In genomic region chr19:10567696-10568443, GRCh38 we compare ENCODE assay signal across 1 cellular context.
TF ChIP-seq lines count a peak whose summit lies in the region.

No MANE protein-coding gene starts in this region.

TF ChIP-seq in HEK293, 187 proteins besides CTCF, POLR2A, EP300 and RAD21 (continued from another document and continues in another):
- peak; percentile 50 for TF ChIP-seq ZNF398 (tag by site-specific recombination; IDR thresholded peaks at IDR 0.05)
- no peak for TF ChIP-seq GLI4 (tag by site-specific recombination; IDR thresholded peaks at IDR 0.05)
- TF ChIP-seq, protein P1, sequence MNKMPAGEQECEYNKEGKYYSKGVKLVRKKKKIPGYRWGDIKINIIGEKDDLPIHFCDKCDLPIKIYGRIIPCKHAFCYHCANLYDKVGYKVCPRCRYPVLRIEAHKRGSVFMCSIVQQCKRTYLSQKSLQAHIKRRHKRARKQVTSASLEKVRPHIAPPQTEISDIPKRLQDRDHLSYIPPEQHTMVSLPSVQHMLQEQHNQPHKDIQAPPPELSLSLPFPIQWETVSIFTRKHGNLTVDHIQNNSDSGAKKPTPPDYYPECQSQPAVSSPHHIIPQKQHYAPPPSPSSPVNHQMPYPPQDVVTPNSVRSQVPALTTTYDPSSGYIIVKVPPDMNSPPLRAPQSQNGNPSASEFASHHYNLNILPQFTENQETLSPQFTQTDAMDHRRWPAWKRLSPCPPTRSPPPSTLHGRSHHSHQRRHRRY (tag by site-specific recombination; IDR thresholded peaks at IDR 0.05), result no peak
- TF ChIP-seq ZFP41 (tag by site-specific recombination; IDR thresholded peaks at IDR 0.05; ENCODE audit: borderline replicate concordance), result no peak
- no peak for TF ChIP-seq OVOL3 (tag by site-specific recombination; IDR thresholded peaks at IDR 0.05)
- TF ChIP-seq PRDM1 (tag by site-specific recombination; IDR thresholded peaks at IDR 0.05), result 0 out of 2 replicates have a peak, but pooled peaks have one; percentile 27
- no peak for TF ChIP-seq ZNF529 (tag by site-specific recombination; IDR thresholded peaks at IDR 0.05; ENCODE audit: insufficient replicate concordance)
- no peak for TF ChIP-seq ZNF140 (tag by site-specific recombination; IDR thresholded peaks at IDR 0.05)
- TF ChIP-seq ZNF274 (IDR thresholded peaks at IDR 0.05; ENCODE audit: low read length), result no peak
- no peak for TF ChIP-seq ZNF274 (tag by site-specific recombination; IDR thresholded peaks at IDR 0.05; ENCODE audit: borderline replicate concordance)
- no peak for TF ChIP-seq HOXA7 (CRISPR knock-in tag; IDR thresholded peaks at IDR 0.05; ENCODE audit: borderline replicate concordance)
- TF ChIP-seq, protein P2, sequence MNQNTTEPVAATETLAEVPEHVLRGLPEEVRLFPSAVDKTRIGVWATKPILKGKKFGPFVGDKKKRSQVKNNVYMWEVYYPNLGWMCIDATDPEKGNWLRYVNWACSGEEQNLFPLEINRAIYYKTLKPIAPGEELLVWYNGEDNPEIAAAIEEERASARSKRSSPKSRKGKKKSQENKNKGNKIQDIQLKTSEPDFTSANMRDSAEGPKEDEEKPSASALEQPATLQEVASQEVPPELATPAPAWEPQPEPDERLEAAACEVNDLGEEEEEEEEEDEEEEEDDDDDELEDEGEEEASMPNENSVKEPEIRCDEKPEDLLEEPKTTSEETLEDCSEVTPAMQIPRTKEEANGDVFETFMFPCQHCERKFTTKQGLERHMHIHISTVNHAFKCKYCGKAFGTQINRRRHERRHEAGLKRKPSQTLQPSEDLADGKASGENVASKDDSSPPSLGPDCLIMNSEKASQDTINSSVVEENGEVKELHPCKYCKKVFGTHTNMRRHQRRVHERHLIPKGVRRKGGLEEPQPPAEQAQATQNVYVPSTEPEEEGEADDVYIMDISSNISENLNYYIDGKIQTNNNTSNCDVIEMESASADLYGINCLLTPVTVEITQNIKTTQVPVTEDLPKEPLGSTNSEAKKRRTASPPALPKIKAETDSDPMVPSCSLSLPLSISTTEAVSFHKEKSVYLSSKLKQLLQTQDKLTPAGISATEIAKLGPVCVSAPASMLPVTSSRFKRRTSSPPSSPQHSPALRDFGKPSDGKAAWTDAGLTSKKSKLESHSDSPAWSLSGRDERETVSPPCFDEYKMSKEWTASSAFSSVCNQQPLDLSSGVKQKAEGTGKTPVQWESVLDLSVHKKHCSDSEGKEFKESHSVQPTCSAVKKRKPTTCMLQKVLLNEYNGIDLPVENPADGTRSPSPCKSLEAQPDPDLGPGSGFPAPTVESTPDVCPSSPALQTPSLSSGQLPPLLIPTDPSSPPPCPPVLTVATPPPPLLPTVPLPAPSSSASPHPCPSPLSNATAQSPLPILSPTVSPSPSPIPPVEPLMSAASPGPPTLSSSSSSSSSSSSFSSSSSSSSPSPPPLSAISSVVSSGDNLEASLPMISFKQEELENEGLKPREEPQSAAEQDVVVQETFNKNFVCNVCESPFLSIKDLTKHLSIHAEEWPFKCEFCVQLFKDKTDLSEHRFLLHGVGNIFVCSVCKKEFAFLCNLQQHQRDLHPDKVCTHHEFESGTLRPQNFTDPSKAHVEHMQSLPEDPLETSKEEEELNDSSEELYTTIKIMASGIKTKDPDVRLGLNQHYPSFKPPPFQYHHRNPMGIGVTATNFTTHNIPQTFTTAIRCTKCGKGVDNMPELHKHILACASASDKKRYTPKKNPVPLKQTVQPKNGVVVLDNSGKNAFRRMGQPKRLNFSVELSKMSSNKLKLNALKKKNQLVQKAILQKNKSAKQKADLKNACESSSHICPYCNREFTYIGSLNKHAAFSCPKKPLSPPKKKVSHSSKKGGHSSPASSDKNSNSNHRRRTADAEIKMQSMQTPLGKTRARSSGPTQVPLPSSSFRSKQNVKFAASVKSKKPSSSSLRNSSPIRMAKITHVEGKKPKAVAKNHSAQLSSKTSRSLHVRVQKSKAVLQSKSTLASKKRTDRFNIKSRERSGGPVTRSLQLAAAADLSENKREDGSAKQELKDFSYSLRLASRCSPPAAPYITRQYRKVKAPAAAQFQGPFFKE (tag by site-specific recombination; IDR thresholded peaks at IDR 0.05; ENCODE audit: borderline replicate concordance), result no peak
- no peak for TF ChIP-seq ZNF114 (tag by site-specific recombination; IDR thresholded peaks at IDR 0.05)
- no peak; the same call in 1 of the 2 replicates for TF ChIP-seq GLIS2 (tag by site-specific recombination; IDR thresholded peaks at IDR 0.05)
- TF ChIP-seq, protein P3, sequence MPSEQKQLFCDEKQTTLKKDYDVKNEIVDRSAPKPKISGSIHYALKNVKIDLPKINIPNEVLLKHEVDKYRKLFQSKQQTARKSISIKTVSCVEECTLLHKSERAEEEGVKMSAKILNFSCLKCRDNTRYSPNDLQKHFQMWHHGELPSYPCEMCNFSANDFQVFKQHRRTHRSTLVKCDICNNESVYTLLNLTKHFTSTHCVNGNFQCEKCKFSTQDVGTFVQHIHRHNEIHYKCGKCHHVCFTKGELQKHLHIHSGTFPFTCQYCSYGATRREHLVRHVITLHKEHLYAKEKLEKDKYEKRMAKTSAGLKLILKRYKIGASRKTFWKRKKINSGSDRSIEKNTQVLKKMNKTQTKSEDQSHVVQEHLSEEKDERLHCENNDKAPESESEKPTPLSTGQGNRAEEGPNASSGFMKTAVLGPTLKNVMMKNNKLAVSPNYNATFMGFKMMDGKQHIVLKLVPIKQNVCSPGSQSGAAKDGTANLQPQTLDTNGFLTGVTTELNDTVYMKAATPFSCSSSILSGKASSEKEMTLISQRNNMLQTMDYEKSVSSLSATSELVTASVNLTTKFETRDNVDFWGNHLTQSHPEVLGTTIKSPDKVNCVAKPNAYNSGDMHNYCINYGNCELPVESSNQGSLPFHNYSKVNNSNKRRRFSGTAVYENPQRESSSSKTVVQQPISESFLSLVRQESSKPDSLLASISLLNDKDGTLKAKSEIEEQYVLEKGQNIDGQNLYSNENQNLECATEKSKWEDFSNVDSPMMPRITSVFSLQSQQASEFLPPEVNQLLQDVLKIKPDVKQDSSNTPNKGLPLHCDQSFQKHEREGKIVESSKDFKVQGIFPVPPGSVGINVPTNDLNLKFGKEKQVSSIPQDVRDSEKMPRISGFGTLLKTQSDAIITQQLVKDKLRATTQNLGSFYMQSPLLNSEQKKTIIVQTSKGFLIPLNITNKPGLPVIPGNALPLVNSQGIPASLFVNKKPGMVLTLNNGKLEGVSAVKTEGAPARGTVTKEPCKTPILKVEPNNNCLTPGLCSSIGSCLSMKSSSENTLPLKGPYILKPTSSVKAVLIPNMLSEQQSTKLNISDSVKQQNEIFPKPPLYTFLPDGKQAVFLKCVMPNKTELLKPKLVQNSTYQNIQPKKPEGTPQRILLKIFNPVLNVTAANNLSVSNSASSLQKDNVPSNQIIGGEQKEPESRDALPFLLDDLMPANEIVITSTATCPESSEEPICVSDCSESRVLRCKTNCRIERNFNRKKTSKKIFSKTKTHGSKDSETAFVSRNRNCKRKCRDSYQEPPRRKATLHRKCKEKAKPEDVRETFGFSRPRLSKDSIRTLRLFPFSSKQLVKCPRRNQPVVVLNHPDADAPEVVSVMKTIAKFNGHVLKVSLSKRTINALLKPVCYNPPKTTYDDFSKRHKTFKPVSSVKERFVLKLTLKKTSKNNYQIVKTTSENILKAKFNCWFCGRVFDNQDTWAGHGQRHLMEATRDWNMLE (tag by site-specific recombination; conservative IDR thresholded peaks at IDR 0.05; ENCODE audit: low read depth), result no peak
- no peak for TF ChIP-seq ZNF530 (tag by site-specific recombination; IDR thresholded peaks at IDR 0.05; ENCODE audit: low read depth)
- peak; percentile 78 for TF ChIP-seq KLF8 (tag by site-specific recombination; IDR thresholded peaks at IDR 0.05)
- no peak for TF ChIP-seq ZNF2 (tag by site-specific recombination; IDR thresholded peaks at IDR 0.05)
- TF ChIP-seq ZNF677 (tag by site-specific recombination; IDR thresholded peaks at IDR 0.05), result no peak
- TF ChIP-seq, protein P4, sequence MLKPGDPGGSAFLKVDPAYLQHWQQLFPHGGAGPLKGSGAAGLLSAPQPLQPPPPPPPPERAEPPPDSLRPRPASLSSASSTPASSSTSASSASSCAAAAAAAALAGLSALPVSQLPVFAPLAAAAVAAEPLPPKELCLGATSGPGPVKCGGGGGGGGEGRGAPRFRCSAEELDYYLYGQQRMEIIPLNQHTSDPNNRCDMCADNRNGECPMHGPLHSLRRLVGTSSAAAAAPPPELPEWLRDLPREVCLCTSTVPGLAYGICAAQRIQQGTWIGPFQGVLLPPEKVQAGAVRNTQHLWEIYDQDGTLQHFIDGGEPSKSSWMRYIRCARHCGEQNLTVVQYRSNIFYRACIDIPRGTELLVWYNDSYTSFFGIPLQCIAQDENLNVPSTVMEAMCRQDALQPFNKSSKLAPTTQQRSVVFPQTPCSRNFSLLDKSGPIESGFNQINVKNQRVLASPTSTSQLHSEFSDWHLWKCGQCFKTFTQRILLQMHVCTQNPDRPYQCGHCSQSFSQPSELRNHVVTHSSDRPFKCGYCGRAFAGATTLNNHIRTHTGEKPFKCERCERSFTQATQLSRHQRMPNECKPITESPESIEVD (tag by site-specific recombination; IDR thresholded peaks at IDR 0.05), result no peak
- no peak for TF ChIP-seq ZNF624 (tag by site-specific recombination; IDR thresholded peaks at IDR 0.05)
- TF ChIP-seq MYNN (tag by site-specific recombination; IDR thresholded peaks at IDR 0.05; ENCODE audit: borderline replicate concordance), result no peak
- TF ChIP-seq ZNF362 (tag by site-specific recombination; IDR thresholded peaks at IDR 0.05), result no peak
- peak; percentile 58; the same call in 1 of the 2 replicates for TF ChIP-seq ZEB2 (tag by site-specific recombination; IDR thresholded peaks at IDR 0.05)
- TF ChIP-seq ZNF18 (tag by site-specific recombination; IDR thresholded peaks at IDR 0.05), result no peak
- TF ChIP-seq, protein P5, sequence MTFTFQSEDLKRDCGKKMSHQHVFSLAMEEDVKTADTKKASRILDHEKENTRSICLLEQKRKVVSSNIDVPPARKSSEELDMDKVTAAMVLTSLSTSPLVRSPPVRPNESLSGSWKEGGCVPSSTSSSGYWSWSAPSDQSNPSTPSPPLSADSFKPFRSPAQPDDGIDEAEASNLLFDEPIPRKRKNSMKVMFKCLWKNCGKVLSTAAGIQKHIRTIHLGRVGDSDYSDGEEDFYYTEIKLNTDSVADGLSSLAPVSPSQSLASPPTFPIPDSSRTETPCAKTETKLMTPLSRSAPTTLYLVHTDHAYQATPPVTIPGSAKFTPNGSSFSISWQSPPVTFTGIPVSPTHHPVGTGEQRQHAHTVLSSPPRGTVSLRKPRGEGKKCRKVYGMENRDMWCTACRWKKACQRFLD (tag by site-specific recombination; IDR thresholded peaks at IDR 0.05), result no peak
- no peak for TF ChIP-seq ZNF133 (tag by site-specific recombination; IDR thresholded peaks at IDR 0.05)
- TF ChIP-seq ZNF324 (tag by site-specific recombination; IDR thresholded peaks at IDR 0.05), result no peak
- TF ChIP-seq GFI1B (tag by site-specific recombination; IDR thresholded peaks at IDR 0.05), result no peak
- peak; percentile 58; the same call in 1 of the 2 replicates for TF ChIP-seq ZBTB10 (tag by site-specific recombination; IDR thresholded peaks at IDR 0.05)
